10 cellular contexts compared by ENCODE assay signal in genomic region chr14:105201928-105202513, GRCh38. TPM values are rescaled to one million over a fixed set of nuclear protein-coding genes. Genes with fewer than 3 reads are reported as not detected.
DNase-seq lines count a peak whose midpoint lies in the region; ATAC-seq and TF ChIP-seq lines count a peak whose summit lies in the region.
"Had no signal": no experiment of that assay in that cellular context is flagged by ENCODE, and none has a peak within 500 bp of the region (broad histone marks: within the 10 kb centered on the region; RNA-seq: fewer than 3 reads in every experiment).

No MANE protein-coding gene starts in this region.

- no peaks in the 10 kb centered on the region for H3K9me3 ChIP-seq in stomach

- H3K4me3 ChIP-seq in stomach, result no peak overlapping the region
- H3K4me3 ChIP-seq: cardiac muscle cell had no signal

- no peaks in the 10 kb centered on the region for H3K9me3 Mint-ChIP-seq in activated naive CD8-positive, alpha-beta T cell treated with anti-CD3 and anti-CD28 coated beads for 36 hours

- H3K36me3 Mint-ChIP-seq in activated naive CD8-positive, alpha-beta T cell treated with anti-CD3 and anti-CD28 coated beads for 36 hours, result no peaks in the 10 kb centered on the region

- peaks cover 40% of the 10 kb centered on the region for H3K27me3 Mint-ChIP-seq in activated naive CD8-positive, alpha-beta T cell treated with anti-CD3 and anti-CD28 coated beads for 36 hours

- TF ChIP-seq EP300 in stomach (IDR thresholded peaks at IDR 0.05), result no peak

- H3K4me1 ChIP-seq in stomach, result peaks cover 32 to 69% (median 59%) of the 10 kb centered on the region in 4 donors

- peak in 2 of 3 donors; percentile 34 to 37 for DNase-seq in stimulated activated CD4-positive, alpha-beta T cell treated with anti-CD3 and anti-CD28 coated beads, Interleukin-12 subunit alpha, Interleukin-12 subunit beta, amount 100 ng/mL, for 48 hours (ENCODE audit: low read depth in 2 of 3, low spot score in 1 of 3)
- no peak for DNase-seq in stimulated activated CD4-positive, alpha-beta T cell treated with anti-CD3 and anti-CD28 coated beads, Interleukin-4, amount 100 ng/mL, for 1 hour
- DNase-seq in NOMO-1 treated with DMSO at 0.1 percent for 48 hours (lab: John Stamatoyannopoulos, UW; ENCODE audit: unreplicated experiment) (peak; percentile 66), stomach (no peak), NCI-H226 (no peak)
- DNase-seq in activated naive CD8-positive, alpha-beta T cell treated with anti-CD3 and anti-CD28 coated beads for 36 hours, result peak; percentile 68
- no peak for DNase-seq in effector CD4-positive, alpha-beta T cell
- DNase-seq: NCI-H69 had no signal

- H3K36me3 ChIP-seq in stomach, result no peaks in the 10 kb centered on the region
- H3K36me3 ChIP-seq: cardiac muscle cell had no signal

- peaks cover 13% of the 10 kb centered on the region for H3K4me1 Mint-ChIP-seq in activated naive CD8-positive, alpha-beta T cell treated with anti-CD3 and anti-CD28 coated beads for 36 hours

- no peak for TF ChIP-seq CTCF in stomach (IDR thresholded peaks at IDR 0.05)

- TF ChIP-seq POLR2A in stomach (IDR thresholded peaks at IDR 0.05), result no peak

- H3K27ac ChIP-seq in stomach, result peak overlapping the region in 4 of 5 donors; percentile 6 to 42 (median 23)
- H3K27ac ChIP-seq: cardiac muscle cell had no signal

- ATAC-seq in HG03432 (IDR thresholded peaks at IDR 0.05; ENCODE audit: unreplicated experiment), result no peak

- intact Hi-C loops in stomach (cut with DNase I; ENCODE audit: low total_unique reads), result loop anchor here (5.0 to 10.0 kb wide), 2 partner anchors 83 to 150 kb away; no protein-coding TSS in a partner anchor

- peak overlapping the region; percentile 16 for H3K27ac Mint-ChIP-seq in activated naive CD8-positive, alpha-beta T cell treated with anti-CD3 and anti-CD28 coated beads for 36 hours

- WGBS in stomach, 5 donors, result 45 to 60% (median 50%) methylated on average over 6 to 20 of the region's 20 CpGs

- H3K27me3 ChIP-seq in stomach, result peaks cover 4 to 62% (median 43%) of the 10 kb centered on the region in 3 donors

- no peak overlapping the region for H3K4me3 Mint-ChIP-seq in activated naive CD8-positive, alpha-beta T cell treated with anti-CD3 and anti-CD28 coated beads for 36 hours

RNA-seq across cellular contexts. Expression of gene NUDT14, which starts 20.9 kb away (rescaled TPM):
- total RNA-seq in activated naive CD8-positive, alpha-beta T cell treated with anti-CD3 and anti-CD28 coated beads for 36 hours, result 1 to 10 TPM; 8.6 to 9.1 TPM
- 10 to 100 TPM in 4 of 5 donors, not detected in 1; 15.2 to 62.6 (median 18.4) TPM for total RNA-seq in stomach
- polyA plus RNA-seq in stomach, result 10 to 100 TPM; 26.6 to 51.7 (median 30.7) TPM

RNA-seq across cellular contexts. Expression of gene JAG2, which starts 33.4 kb away (rescaled TPM):
- 1 to 10 TPM; 2.3 to 2.5 TPM for total RNA-seq in activated naive CD8-positive, alpha-beta T cell treated with anti-CD3 and anti-CD28 coated beads for 36 hours
- 100 to 1,000 TPM in 1 of 5 donors, 10 to 100 TPM in 3, 1 to 10 TPM in 1; 8.0 to 117 (median 18.7) TPM for total RNA-seq in stomach
- polyA plus RNA-seq in stomach, result 10 to 100 TPM in 1 of 3 donors, 1 to 10 TPM in 2; 6.0 to 27.2 (median 7.5) TPM

RNA-seq across cellular contexts. Expression of gene BTBD6, which starts 46.3 kb away (rescaled TPM):
- total RNA-seq in activated naive CD8-positive, alpha-beta T cell treated with anti-CD3 and anti-CD28 coated beads for 36 hours, result 10 to 100 TPM; 33.9 to 35.2 TPM
- 10 to 100 TPM; 13.4 to 53.6 (median 25.2) TPM for total RNA-seq in stomach
- 10 to 100 TPM; 47.1 to 55.0 (median 50.7) TPM for polyA plus RNA-seq in stomach

Comparison
In these comparisons a context has a peak if more than half of its experiments do, and no peak if none do; other contexts are left out.
1. DNase-seq: peak in stimulated activated CD4-positive, alpha-beta T cell treated with anti-CD3 and anti-CD28 coated beads, Interleukin-12 subunit alpha, Interleukin-12 subunit beta, amount 100 ng/mL, for 48 hours (2 of 3), NOMO-1 treated with DMSO at 0.1 percent for 48 hours (single experiment) and activated naive CD8-positive, alpha-beta T cell treated with anti-CD3 and anti-CD28 coated beads for 36 hours (single experiment); none in stimulated activated CD4-positive, alpha-beta T cell treated with anti-CD3 and anti-CD28 coated beads, Interleukin-4, amount 100 ng/mL, for 1 hour (single experiment), stomach (single experiment), effector CD4-positive, alpha-beta T cell (single experiment) and NCI-H226 (single experiment).